In genomic region chr7:106855540-106856132, GRCh38 we compare ENCODE assay signal across 20 cellular contexts. TPM values are rescaled to one million over a fixed set of nuclear protein-coding genes. Genes with fewer than 3 reads are reported as not detected.
DNase-seq lines count a peak whose midpoint lies in the region; ATAC-seq and TF ChIP-seq lines count a peak whose summit lies in the region.
"Had no signal": no experiment of that assay in that cellular context is flagged by ENCODE, and none has a peak within 500 bp of the region (broad histone marks: within the 10 kb centered on the region; RNA-seq: fewer than 3 reads in every experiment).

No MANE protein-coding gene starts in this region.

- H3K27ac Mint-ChIP-seq in activated naive CD4-positive, alpha-beta T cell treated with anti-CD3 and anti-CD28 coated beads, Interleukin-2, amount 50 U/mL, for 72 hours, result no peak overlapping the region
- H3K27ac Mint-ChIP-seq in activated naive CD4-positive, alpha-beta T cell treated with anti-CD3 and anti-CD28 coated beads, Interleukin-2, amount 10 ng/mL, durations not matched to agents 7 days and 5 days, result no peak overlapping the region
- no peak overlapping the region for H3K27ac Mint-ChIP-seq in activated naive CD8-positive, alpha-beta T cell treated with anti-CD3 and anti-CD28 coated beads for 36 hours
- H3K27ac Mint-ChIP-seq in stimulated activated naive CD8-positive, alpha-beta T cell treated with anti-CD3 and anti-CD28 coated beads, Interleukin-15, amount 100 ng/mL, for 72 hours, result peak overlapping the region in 1 of 2 donors; percentile 2
- H3K27ac Mint-ChIP-seq: CD4-positive, alpha-beta T cell; neural progenitor cell had no signal

- H3K36me3 Mint-ChIP-seq in activated naive CD4-positive, alpha-beta T cell treated with anti-CD3 and anti-CD28 coated beads, Interleukin-2, amount 50 U/mL, for 72 hours, result peaks cover 0 to 32% of the 10 kb centered on the region in 2 donors
- no peaks in the 10 kb centered on the region for H3K36me3 Mint-ChIP-seq in activated naive CD4-positive, alpha-beta T cell treated with anti-CD3 and anti-CD28 coated beads, Interleukin-2, amount 10 ng/mL, durations not matched to agents 7 days and 5 days
- peaks cover 6% of the 10 kb centered on the region for H3K36me3 Mint-ChIP-seq in activated naive CD8-positive, alpha-beta T cell treated with anti-CD3 and anti-CD28 coated beads for 36 hours
- H3K36me3 Mint-ChIP-seq: neural progenitor cell had no signal

- no peak for TF ChIP-seq CTCF in foreskin keratinocyte (conservative IDR thresholded peaks at IDR 0.05)

- H3K27me3 Mint-ChIP-seq in activated naive CD4-positive, alpha-beta T cell treated with anti-CD3 and anti-CD28 coated beads, Interleukin-2, amount 10 ng/mL, durations not matched to agents 7 days and 5 days, result no peaks in the 10 kb centered on the region
- H3K27me3 Mint-ChIP-seq in activated naive CD8-positive, alpha-beta T cell treated with anti-CD3 and anti-CD28 coated beads for 36 hours, result no peaks in the 10 kb centered on the region
- peaks cover 8% of the 10 kb centered on the region for H3K27me3 Mint-ChIP-seq in stimulated activated naive CD8-positive, alpha-beta T cell treated with anti-CD3 and anti-CD28 coated beads, Interleukin-15, amount 100 ng/mL, for 72 hours
- H3K27me3 Mint-ChIP-seq: CD4-positive, alpha-beta T cell had no signal

- CTCF ChIA-PET in activated naive CD4-positive, alpha-beta T cell treated with anti-CD3 and anti-CD28 coated beads, Interleukin-2, amount 10 ng/mL, durations not matched to agents 7 days and 5 days (lab: Charles Lee), result no interaction called here

- H3K4me1 Mint-ChIP-seq in activated naive CD4-positive, alpha-beta T cell treated with anti-CD3 and anti-CD28 coated beads, Interleukin-2, amount 10 ng/mL, durations not matched to agents 7 days and 5 days, result peaks cover 4% of the 10 kb centered on the region
- peaks cover 4% of the 10 kb centered on the region for H3K4me1 Mint-ChIP-seq in activated naive CD8-positive, alpha-beta T cell treated with anti-CD3 and anti-CD28 coated beads for 36 hours
- H3K4me1 Mint-ChIP-seq in stimulated activated naive CD8-positive, alpha-beta T cell treated with anti-CD3 and anti-CD28 coated beads, Interleukin-15, amount 100 ng/mL, for 72 hours, result peaks cover 18% of the 10 kb centered on the region

- no peak overlapping the region for H3K4me3 Mint-ChIP-seq in activated naive CD4-positive, alpha-beta T cell treated with anti-CD3 and anti-CD28 coated beads, Interleukin-2, amount 10 ng/mL, durations not matched to agents 7 days and 5 days
- no peak overlapping the region for H3K4me3 Mint-ChIP-seq in activated naive CD8-positive, alpha-beta T cell treated with anti-CD3 and anti-CD28 coated beads for 36 hours
- no peak overlapping the region for H3K4me3 Mint-ChIP-seq in stimulated activated naive CD8-positive, alpha-beta T cell treated with anti-CD3 and anti-CD28 coated beads, Interleukin-15, amount 100 ng/mL, for 72 hours
- H3K4me3 Mint-ChIP-seq: CD4-positive, alpha-beta T cell; neural progenitor cell had no signal

- peaks cover 0 to 29% of the 10 kb centered on the region in 2 donors for H3K9me3 Mint-ChIP-seq in activated naive CD4-positive, alpha-beta T cell treated with anti-CD3 and anti-CD28 coated beads, Interleukin-2, amount 50 U/mL, for 72 hours
- H3K9me3 Mint-ChIP-seq in activated naive CD4-positive, alpha-beta T cell treated with anti-CD3 and anti-CD28 coated beads, Interleukin-2, amount 10 ng/mL, durations not matched to agents 7 days and 5 days, result peaks cover 4% of the 10 kb centered on the region
- H3K9me3 Mint-ChIP-seq in activated naive CD8-positive, alpha-beta T cell treated with anti-CD3 and anti-CD28 coated beads for 36 hours, result peaks cover 4% of the 10 kb centered on the region
- H3K9me3 Mint-ChIP-seq in stimulated activated naive CD8-positive, alpha-beta T cell treated with anti-CD3 and anti-CD28 coated beads, Interleukin-15, amount 100 ng/mL, for 72 hours, result peaks cover 11 to 17% of the 10 kb centered on the region in 2 donors
- H3K9me3 Mint-ChIP-seq: CD4-positive, alpha-beta T cell; neural progenitor cell had no signal

- H3K27ac ChIP-seq in foreskin keratinocyte, result no peak overlapping the region
- H3K27ac ChIP-seq: neural progenitor cell, right lobe of liver, tibial nerve had no signal

- ATAC-seq in activated naive CD4-positive, alpha-beta T cell treated with anti-CD3 and anti-CD28 coated beads, Interleukin-2, amount 50 U/mL, for 72 hours, result peak; percentile 56 to 96
- ATAC-seq in GM21529 (IDR thresholded peaks at IDR 0.05; ENCODE audit: unreplicated experiment) (peak; percentile 45), foreskin keratinocyte (no peak)
- ATAC-seq in stimulated activated naive CD8-positive, alpha-beta T cell treated with anti-CD3 and anti-CD28 coated beads, Interleukin-15, amount 100 ng/mL, for 72 hours, result peak; percentile 96
- ATAC-seq: right lobe of liver, Right ventricle myocardium inferior had no signal

- no peaks in the 10 kb centered on the region for H3K27me3 ChIP-seq in foreskin keratinocyte
- H3K27me3 ChIP-seq: neural progenitor cell, right lobe of liver, tibial nerve had no signal

- DNase-seq in activated naive CD4-positive, alpha-beta T cell treated with anti-CD3 and anti-CD28 coated beads, Interleukin-2, amount 50 U/mL, for 72 hours (ENCODE audit: low spot score in 2 of 2), result no peak
- no peak for DNase-seq in activated naive CD4-positive, alpha-beta T cell treated with anti-CD3 and anti-CD28 coated beads, Interleukin-2, amount 10 ng/mL, durations not matched to agents 7 days and 5 days
- DNase-seq in activated naive CD8-positive, alpha-beta T cell treated with anti-CD3 and anti-CD28 coated beads for 36 hours, result peak; percentile 17
- peak in 1 of 2 donors; percentile 54 for DNase-seq in stimulated activated naive CD8-positive, alpha-beta T cell treated with anti-CD3 and anti-CD28 coated beads, Interleukin-15, amount 100 ng/mL, for 72 hours
- DNase-seq in C1 segment of cervical spinal cord (lab: John Stamatoyannopoulos, UW), result no peak
- DNase-seq in foreskin keratinocyte, result no peak
- DNase-seq: CD4-positive, alpha-beta T cell; DMS153; GDM1; glutamatergic neuron; NCI-H1048; NCI-H187; posterior cingulate gyrus; right lobe of liver; stimulated activated CD4-positive, alpha-beta T cell treated with anti-CD3 and anti-CD28 coated beads, Interleukin-12 subunit alpha, Interleukin-12 subunit beta, amount 100 ng/mL, for 4 hours; T1000 had no signal

- H3K4me1 ChIP-seq in foreskin keratinocyte, result no peaks in the 10 kb centered on the region
- H3K4me1 ChIP-seq: neural progenitor cell, right lobe of liver had no signal

RNA-seq across cellular contexts. Expression of gene PIK3CG, which starts 9.4 kb away (rescaled TPM):
- 10 to 100 TPM in 1 of 2 donors, 1 to 10 TPM in 1; 7.2 to 17.3 TPM for total RNA-seq in activated naive CD4-positive, alpha-beta T cell treated with anti-CD3 and anti-CD28 coated beads, Interleukin-2, amount 50 U/mL, for 72 hours
- 10 to 100 TPM; 26.3 to 28.8 TPM for total RNA-seq in activated naive CD8-positive, alpha-beta T cell treated with anti-CD3 and anti-CD28 coated beads for 36 hours
- total RNA-seq in foreskin keratinocyte, result not detected in 2 replicates
- polyA plus RNA-seq in foreskin keratinocyte, result not detected in 2 replicates
